Comparison of ENCODE assay signal across 23 cellular contexts in genomic region chr5:36667826-36668225, GRCh38.
"Had no signal": no experiment of that assay in that cellular context is flagged by ENCODE, and none has a peak within 500 bp of the region (broad histone marks: within the 10 kb centered on the region; RNA-seq: fewer than 3 reads in every experiment).

No MANE protein-coding gene starts in this region.

- H3K4me3 ChIP-seq: ascending aorta, esophagus muscularis mucosa, lower lobe of right lung, thyroid gland had no signal

- H3K9me3 Mint-ChIP-seq: activated CD4-positive, alpha-beta T cell treated with anti-CD3 and anti-CD28 coated beads, Interleukin-2, amount 10 ng/mL, durations not matched to agents 24 days and 14 days; activated naive CD4-positive, alpha-beta T cell treated with anti-CD3 and anti-CD28 coated beads for 36 hours; activated T-cell treated with anti-CD3 and anti-CD28 coated beads, Interleukin-2, amount 50 U/mL, for 24 hours; dendritic cell treated with granulocyte-macrophage colony-stimulating factor and Interleukin-4, amounts not matched to agents 40 ng/mL and 50 ng/mL, for 4 days; nephron; stimulated activated naive B cell treated with anti-CD40 and anti-IgM and Interleukin-4, amounts not matched to agents 10 μg/mL and 1 μg/mL and 100 μg/mL, for 72 hours had no signal

- H3K36me3 Mint-ChIP-seq: stimulated activated naive B cell treated with anti-CD40 and anti-IgM and Interleukin-4, amounts not matched to agents 10 μg/mL and 1 μg/mL and 100 μg/mL, for 72 hours had no signal

- H3K4me3 Mint-ChIP-seq: activated CD4-positive, alpha-beta T cell treated with anti-CD3 and anti-CD28 coated beads, Interleukin-2, amount 10 ng/mL, durations not matched to agents 24 days and 14 days; activated CD8-positive, alpha-beta T cell treated with anti-CD3 and anti-CD28 coated beads, Interleukin-2, amount 10 ng/mL, durations not matched to agents 7 days and 5 days; activated naive CD4-positive, alpha-beta T cell treated with anti-CD3 and anti-CD28 coated beads for 36 hours; activated T-cell treated with anti-CD3 and anti-CD28 coated beads, Interleukin-2, amount 50 U/mL, for 24 hours; dendritic cell treated with granulocyte-macrophage colony-stimulating factor and Interleukin-4, amounts not matched to agents 40 ng/mL and 50 ng/mL, for 4 days; nephron; stimulated activated naive B cell treated with anti-CD40 and anti-IgM and Interleukin-4, amounts not matched to agents 10 μg/mL and 1 μg/mL and 100 μg/mL, for 72 hours had no signal

- H3K27me3 Mint-ChIP-seq: dendritic cell treated with granulocyte-macrophage colony-stimulating factor and Interleukin-4, amounts not matched to agents 40 ng/mL and 50 ng/mL, for 4 days; stimulated activated naive B cell treated with anti-CD40 and anti-IgM and Interleukin-4, amounts not matched to agents 10 μg/mL and 1 μg/mL and 100 μg/mL, for 72 hours had no signal

- H3K4me1 Mint-ChIP-seq: activated CD4-positive, alpha-beta T cell treated with anti-CD3 and anti-CD28 coated beads, Interleukin-2, amount 10 ng/mL, durations not matched to agents 24 days and 14 days; stimulated activated naive B cell treated with anti-CD40 and anti-IgM and Interleukin-4, amounts not matched to agents 10 μg/mL and 1 μg/mL and 100 μg/mL, for 72 hours had no signal

- H3K27ac ChIP-seq: ascending aorta, esophagus muscularis mucosa, lower lobe of right lung, thyroid gland had no signal

- FAIRE-seq: bronchial epithelial cell, endothelial cell of umbilical vein, urothelium cell line had no signal

- H3K36me3 ChIP-seq: ascending aorta, lower lobe of right lung, thyroid gland had no signal

- H3K27me3 ChIP-seq: ascending aorta, esophagus muscularis mucosa, thyroid gland had no signal

- ATAC-seq: activated CD8-positive, alpha-beta T cell treated with anti-CD3 and anti-CD28 coated beads, Interleukin-2, amount 10 ng/mL, durations not matched to agents 7 days and 5 days; left colon; sciatic nerve; stimulated activated naive B cell treated with anti-CD40 and anti-IgM and Interleukin-4, amounts not matched to agents 10 μg/mL and 1 μg/mL and 100 μg/mL, for 72 hours had no signal

- H3K4me1 ChIP-seq: ascending aorta, esophagus muscularis mucosa, lower lobe of right lung had no signal

- DNase-seq: activated CD4-positive, alpha-beta T cell treated with anti-CD3 and anti-CD28 coated beads, Interleukin-2, amount 10 ng/mL, durations not matched to agents 24 days and 14 days; activated CD4-positive, CD25-positive, alpha-beta regulatory T cell; activated CD8-positive, alpha-beta T cell treated with anti-CD3 and anti-CD28 coated beads, Interleukin-2, amount 10 ng/mL, durations not matched to agents 7 days and 5 days; activated naive CD4-positive, alpha-beta T cell treated with anti-CD3 and anti-CD28 coated beads for 36 hours; activated T-cell treated with anti-CD3 and anti-CD28 coated beads, Interleukin-2, amount 50 U/mL, for 24 hours; effector memory CD4-positive, alpha-beta T cell; hippocampal formation; islet precursor cell; left colon; lower lobe of right lung; nucleus accumbens; stimulated activated naive B cell treated with anti-CD40 and anti-IgM and Interleukin-4, amounts not matched to agents 10 μg/mL and 1 μg/mL and 100 μg/mL, for 72 hours; T-helper 1 cell; T1000; thyroid gland had no signal

- H3K27ac Mint-ChIP-seq: activated CD4-positive, alpha-beta T cell treated with anti-CD3 and anti-CD28 coated beads, Interleukin-2, amount 10 ng/mL, durations not matched to agents 24 days and 14 days; activated CD8-positive, alpha-beta T cell treated with anti-CD3 and anti-CD28 coated beads, Interleukin-2, amount 10 ng/mL, durations not matched to agents 7 days and 5 days; activated naive CD4-positive, alpha-beta T cell treated with anti-CD3 and anti-CD28 coated beads for 36 hours; activated T-cell treated with anti-CD3 and anti-CD28 coated beads, Interleukin-2, amount 50 U/mL, for 24 hours; dendritic cell treated with granulocyte-macrophage colony-stimulating factor and Interleukin-4, amounts not matched to agents 40 ng/mL and 50 ng/mL, for 4 days; stimulated activated naive B cell treated with anti-CD40 and anti-IgM and Interleukin-4, amounts not matched to agents 10 μg/mL and 1 μg/mL and 100 μg/mL, for 72 hours had no signal

- H3K9me3 ChIP-seq: ascending aorta, esophagus muscularis mucosa, lower lobe of right lung, thyroid gland had no signal
